9 cellular contexts compared by ENCODE assay signal in the genomic region with DNA sequence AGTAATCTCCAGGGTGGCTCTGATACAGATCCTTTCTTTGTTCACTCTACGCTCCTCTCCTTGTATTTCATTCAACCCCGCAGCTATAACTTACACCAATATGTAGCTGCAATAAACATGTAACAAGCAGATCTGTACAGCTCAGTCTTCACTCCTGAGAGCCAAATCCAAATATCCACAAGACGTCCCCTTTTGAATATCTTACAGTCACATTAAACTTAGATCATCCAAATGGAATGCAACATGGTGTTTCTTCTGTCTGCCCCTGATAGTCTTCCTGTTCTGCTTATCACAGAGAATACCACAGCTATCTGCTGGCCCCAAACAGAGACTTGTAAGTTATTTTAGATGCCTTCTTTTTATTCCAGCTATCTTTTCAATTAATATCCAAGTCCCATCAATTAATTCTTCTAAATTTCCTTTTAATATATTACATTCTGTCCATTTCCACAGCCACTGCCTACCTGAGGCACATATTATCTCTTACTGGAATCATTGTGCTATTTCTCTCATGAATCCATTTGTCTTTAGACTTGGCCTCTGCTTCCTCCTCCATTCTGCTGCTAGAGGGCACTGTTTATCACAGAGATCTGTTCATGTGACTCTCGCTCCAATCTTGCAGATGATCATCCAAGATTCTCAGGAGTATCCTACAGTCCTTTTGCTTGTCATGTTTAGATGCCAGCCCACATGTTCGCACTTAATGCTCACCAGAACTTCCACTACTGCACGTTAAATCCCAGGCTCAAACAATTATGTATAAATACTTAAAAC.
A peak's percentile ranks its signal among the peaks of the same experiment; 100 is the strongest.
DNase-seq lines count a peak whose midpoint lies in the region; ATAC-seq, FAIRE-seq and TF ChIP-seq lines count a peak whose summit lies in the region.
"Had no signal": no experiment of that assay in that cellular context is flagged by ENCODE, and none has a peak within 500 bp of the region (broad histone marks: within the 10 kb centered on the region; RNA-seq: fewer than 3 reads in every experiment).

No MANE protein-coding gene starts in this region.

- peaks cover 24% of the 10 kb centered on the region for H3K4me1 Mint-ChIP-seq in astrocyte (ENCODE audit: low read depth, unreplicated experiment)
- no peaks in the 10 kb centered on the region for H3K4me1 Mint-ChIP-seq in activated CD8-positive, alpha-beta T cell treated with anti-CD3 and anti-CD28 coated beads for 36 hours (ENCODE audit: low read depth)

- FAIRE-seq in astrocyte (lab: Jason Lieb, UNC), result peak; percentile 78

- peak overlapping the region; percentile 91 for H3K27ac Mint-ChIP-seq in astrocyte (ENCODE audit: unreplicated experiment)
- H3K27ac Mint-ChIP-seq in activated CD8-positive, alpha-beta T cell treated with anti-CD3 and anti-CD28 coated beads for 36 hours, result no peak overlapping the region

- POLR2A ChIA-PET in activated CD8-positive, alpha-beta T cell treated with anti-CD3 and anti-CD28 coated beads for 36 hours (lab: Charles Lee), result no interaction called here

- H3K36me3 Mint-ChIP-seq in astrocyte (ENCODE audit: low read depth, unreplicated experiment), result no peaks in the 10 kb centered on the region
- no peaks in the 10 kb centered on the region for H3K36me3 Mint-ChIP-seq in activated CD8-positive, alpha-beta T cell treated with anti-CD3 and anti-CD28 coated beads for 36 hours (ENCODE audit: low read depth)

- no peak overlapping the region for H3K4me3 Mint-ChIP-seq in astrocyte (ENCODE audit: unreplicated experiment)
- H3K4me3 Mint-ChIP-seq in activated CD8-positive, alpha-beta T cell treated with anti-CD3 and anti-CD28 coated beads for 36 hours, result no peak overlapping the region

- DNase-seq in GM10266 (ENCODE audit: extremely low spot score), result peak; percentile 33
- peak; percentile 7 for DNase-seq in LoVo (ENCODE audit: low spot score)
- DNase-seq in astrocyte (ENCODE audit: low read depth), result peak; percentile 68
- peak; percentile 28 for DNase-seq in myocyte (ENCODE audit: low read depth)
- no peak for DNase-seq in OCI-M2 (lab: John Stamatoyannopoulos, UW; ENCODE audit: unreplicated experiment)
- DNase-seq in cerebellar nuclear complex (lab: John Stamatoyannopoulos, UW), result no peak
- no peak for DNase-seq in activated CD4-positive, alpha-beta T cell treated with anti-CD3 and anti-CD28 coated beads, Interleukin-2, amount 50 U/mL, for 48 hours
- no peak for DNase-seq in activated CD8-positive, alpha-beta T cell treated with anti-CD3 and anti-CD28 coated beads for 36 hours

- no peaks in the 10 kb centered on the region for H3K36me3 ChIP-seq in astrocyte (ENCODE audit: insufficient read depth, low read length)

- no peaks in the 10 kb centered on the region for H3K9me3 Mint-ChIP-seq in astrocyte (ENCODE audit: unreplicated experiment)
- H3K9me3 Mint-ChIP-seq in activated CD8-positive, alpha-beta T cell treated with anti-CD3 and anti-CD28 coated beads for 36 hours, result no peaks in the 10 kb centered on the region

- intact Hi-C loops in activated CD8-positive, alpha-beta T cell treated with anti-CD3 and anti-CD28 coated beads for 36 hours (cut with micrococcal nuclease), result no loop called here

- peaks cover 37% of the 10 kb centered on the region for H3K79me2 ChIP-seq in astrocyte (ENCODE audit: insufficient read depth, low read length)

- peaks cover 12% of the 10 kb centered on the region for H4K20me1 ChIP-seq in astrocyte (ENCODE audit: insufficient read depth, low read length)

- no peak overlapping the region for H3K4me3 ChIP-seq in astrocyte (ENCODE audit: insufficient read depth, low read depth, low read length)

- H3K9ac ChIP-seq in astrocyte (ENCODE audit: low read length), result peak overlapping the region; percentile 14

- TF ChIP-seq CTCF in GM10266 (IDR thresholded peaks at IDR 0.05; ENCODE audit: control insufficient read depth, insufficient read depth, low read depth, missing control alignments), result peak; percentile 47
- TF ChIP-seq CTCF in astrocyte (IDR thresholded peaks at IDR 0.05; ENCODE audit: insufficient read depth, low read depth, low read length), result peak; percentile 48
- no peak for TF ChIP-seq CTCF in activated CD8-positive, alpha-beta T cell treated with anti-CD3 and anti-CD28 coated beads for 36 hours (IDR thresholded peaks at IDR 0.05)

- no peaks in the 10 kb centered on the region for H3K27me3 ChIP-seq in astrocyte (ENCODE audit: insufficient read depth, low read length)

- no peaks in the 10 kb centered on the region for H3K9me3 ChIP-seq in astrocyte (ENCODE audit: insufficient read depth, low read depth, low read length)

- H3K4me1 ChIP-seq in astrocyte (ENCODE audit: insufficient read depth, low read length), result peaks cover 11% of the 10 kb centered on the region

- CTCF ChIA-PET in activated CD8-positive, alpha-beta T cell treated with anti-CD3 and anti-CD28 coated beads for 36 hours (lab: Charles Lee), result interaction anchor here (0.6 to 3.3 kb wide), 4 partner anchors 33 to 334 kb away, joined by 3 to 11 read pairs (median 4); no protein-coding TSS in a partner anchor

- ATAC-seq in activated CD8-positive, alpha-beta T cell treated with anti-CD3 and anti-CD28 coated beads for 36 hours, result no peak

- no peak overlapping the region for H2AFZ ChIP-seq in astrocyte (ENCODE audit: low read depth, low read length)

- H3K27ac ChIP-seq in astrocyte (ENCODE audit: low read depth, low read length), result peak overlapping the region; percentile 34
- H3K27ac ChIP-seq: epithelial cell of prostate had no signal

- H3K27me3 Mint-ChIP-seq in astrocyte (ENCODE audit: low read depth, unreplicated experiment), result no peaks in the 10 kb centered on the region
- no peaks in the 10 kb centered on the region for H3K27me3 Mint-ChIP-seq in activated CD8-positive, alpha-beta T cell treated with anti-CD3 and anti-CD28 coated beads for 36 hours

- H3K4me2 ChIP-seq in astrocyte (ENCODE audit: low read length), result peak overlapping the region; percentile 53

Comparison
In these comparisons a context has a peak if more than half of its experiments do, and no peak if none do; other contexts are left out.
1. DNase-seq: peak in GM10266 (single experiment), LoVo (single experiment), astrocyte (single experiment) and myocyte (single experiment); none in OCI-M2 (single experiment), cerebellar nuclear complex (0 of 2), activated CD4-positive, alpha-beta T cell treated with anti-CD3 and anti-CD28 coated beads, Interleukin-2, amount 50 U/mL, for 48 hours (0 of 2) and activated CD8-positive, alpha-beta T cell treated with anti-CD3 and anti-CD28 coated beads for 36 hours (single experiment).